23 cellular contexts compared by ENCODE assay signal in the genomic region with DNA sequence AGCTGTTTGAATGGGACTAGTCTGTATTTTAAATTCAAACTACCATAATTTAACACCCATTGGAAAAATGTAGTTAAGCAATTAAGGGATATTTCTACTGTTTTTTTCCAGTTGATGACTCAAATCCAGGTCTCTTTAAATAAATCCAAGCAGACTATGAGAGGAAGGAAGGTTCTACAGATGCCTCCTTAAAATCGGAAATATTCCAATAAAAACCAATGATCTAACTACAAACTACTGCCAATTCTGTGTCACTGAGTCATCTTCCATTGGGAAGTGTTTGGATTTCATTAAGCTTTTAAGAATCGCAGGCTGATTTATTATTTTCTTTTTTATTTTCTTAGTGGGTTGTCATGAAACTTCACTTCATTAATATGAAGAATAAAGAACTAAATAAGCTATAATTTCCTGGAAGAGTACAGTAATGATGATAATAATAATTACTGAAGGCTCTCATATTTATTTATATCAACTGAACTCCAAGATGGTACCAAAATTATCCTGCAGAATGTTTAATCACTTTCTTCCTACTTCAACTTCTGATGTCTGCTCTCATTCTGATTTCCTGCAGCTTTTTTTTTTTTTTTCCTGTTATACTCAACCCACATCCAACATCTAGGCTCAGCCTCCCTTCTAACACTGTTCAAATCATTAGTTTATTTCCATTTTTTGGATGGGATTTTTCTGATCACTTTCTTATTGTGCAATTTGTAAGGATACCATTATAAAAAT.
A peak's percentile ranks its signal among the peaks of the same experiment; 100 is the strongest.
DNase-seq lines count a peak whose midpoint lies in the region; ATAC-seq and TF ChIP-seq lines count a peak whose summit lies in the region.
"Had no signal": no experiment of that assay in that cellular context is flagged by ENCODE, and none has a peak within 500 bp of the region (broad histone marks: within the 10 kb centered on the region; RNA-seq: fewer than 3 reads in every experiment).

No MANE protein-coding gene starts in this region.

- TF ChIP-seq POLR2A in breast epithelium (IDR thresholded peaks at IDR 0.05) = no peak
- TF ChIP-seq POLR2A in heart left ventricle (IDR thresholded peaks at IDR 0.05) = no peak

- ATAC-seq in heart left ventricle (peak in 3 of 4 donors; percentile 59 to 90 (median 87)), aorta (ENCODE audit: low FRiP score) (peak; percentile 68), HG03521 (IDR thresholded peaks at IDR 0.05; ENCODE audit: unreplicated experiment) (no peak)
- ATAC-seq: activated CD8-positive, alpha-beta T cell treated with anti-CD3 and anti-CD28 coated beads for 36 hours; GM23338; T-helper 17 cell had no signal

- no peaks in the 10 kb centered on the region for H3K4me1 ChIP-seq in breast epithelium
- peaks cover 0 to 18% (median 0%) of the 10 kb centered on the region in 12 donors for H3K4me1 ChIP-seq in heart left ventricle
- H3K4me1 ChIP-seq in aorta (ENCODE audit: control insufficient read depth in 1 of 2, insufficient read depth in 2 of 2, low read length in 2 of 2) = peaks cover 0 to 6% of the 10 kb centered on the region in 2 donors
- H3K4me1 ChIP-seq: prostate gland had no signal

- H3K27me3 Mint-ChIP-seq in MCF 10A (ENCODE audit: insufficient read depth, unreplicated experiment) = no peaks in the 10 kb centered on the region
- H3K27me3 Mint-ChIP-seq: activated T-cell treated with anti-CD3 and anti-CD28 coated beads, Interleukin-2, amount 50 U/mL, for 24 hours; T-helper 17 cell had no signal

- H3K36me3 Mint-ChIP-seq in MCF 10A (ENCODE audit: insufficient read depth, unreplicated experiment) = no peaks in the 10 kb centered on the region
- H3K36me3 Mint-ChIP-seq: CD14-positive monocyte had no signal

- 42 to 59% (median 51%) methylated on average over 2 of the region's 2 CpGs for WGBS in heart left ventricle, 4 donors
- 2 to 3% methylated on average over 2 of the region's 2 CpGs for WGBS in aorta, 2 donors

- TF ChIP-seq CTCF in MCF 10A (IDR thresholded peaks at IDR 0.05; ENCODE audit: unreplicated experiment) = no peak
- TF ChIP-seq CTCF in breast epithelium (IDR thresholded peaks at IDR 0.05) = no peak
- no peak for TF ChIP-seq CTCF in astrocyte of the spinal cord (IDR thresholded peaks at IDR 0.05; ENCODE audit: low read depth, low read length)
- no peak for TF ChIP-seq CTCF in heart left ventricle (IDR thresholded peaks at IDR 0.05)

- in situ Hi-C loops in astrocyte of the spinal cord (cut with HindIII; ENCODE audit: low sequenced_read_pairs) = no loop called here

- CTCF ChIA-PET in MCF 10A (lab: Yijun Ruan, JAX) = interaction anchor here (0.7 kb wide), 1 partner anchor 299 kb away, joined by 4 read pairs; no protein-coding TSS in a partner anchor

- no peak overlapping the region for H3K4me3 ChIP-seq in breast epithelium
- H3K4me3 ChIP-seq in astrocyte of the spinal cord (ENCODE audit: low read depth, low read length) = no peak overlapping the region
- H3K4me3 ChIP-seq in heart left ventricle = no peak overlapping the region
- no peak overlapping the region for H3K4me3 ChIP-seq in aorta (ENCODE audit: low read length in 2 of 2)
- H3K4me3 ChIP-seq: dorsolateral prefrontal cortex, GM23338, hepatocyte, prostate gland had no signal

- no peak overlapping the region for H3K27ac Mint-ChIP-seq in MCF 10A (ENCODE audit: low read depth, unreplicated experiment)
- H3K27ac Mint-ChIP-seq: activated CD8-positive, alpha-beta T cell treated with anti-CD3 and anti-CD28 coated beads for 36 hours; activated T-cell treated with anti-CD3 and anti-CD28 coated beads, Interleukin-2, amount 50 U/mL, for 24 hours; CD14-positive monocyte; GM23338; nephron progenitor cell; T-helper 17 cell had no signal

- intact Hi-C loops in MCF 10A (cut with micrococcal nuclease) (no loop called here), breast epithelium (cut with DNase I; ENCODE audit: low total_unique reads) (no loop called here), heart left ventricle (cut with DNase I) (loop anchor here in 1 of 10 donors (10.0 kb wide), 1 partner anchor 167 kb away; a partner anchor contains a TSS), aorta (cut with DNase I) (loop anchor here in 1 of 2 donors (5.0 to 10.0 kb wide), 2 partner anchors 70 to 93 kb away; no protein-coding TSS in a partner anchor)

- H3K27ac ChIP-seq in breast epithelium = no peak overlapping the region
- H3K27ac ChIP-seq in heart left ventricle = peak overlapping the region in 7 of 12 donors; percentile 21 to 61 (median 44)
- no peak overlapping the region for H3K27ac ChIP-seq in aorta (ENCODE audit: low read depth in 1 of 2, low read length in 2 of 2)
- H3K27ac ChIP-seq: 22Rv1, brain microvascular endothelial cell, dorsolateral prefrontal cortex, hepatocyte, prostate gland, WERI-Rb-1 had no signal

- no peaks in the 10 kb centered on the region for H3K9me3 Mint-ChIP-seq in MCF 10A (ENCODE audit: unreplicated experiment)
- H3K9me3 Mint-ChIP-seq: activated CD8-positive, alpha-beta T cell treated with anti-CD3 and anti-CD28 coated beads for 36 hours; activated T-cell treated with anti-CD3 and anti-CD28 coated beads, Interleukin-2, amount 50 U/mL, for 24 hours; GM23338; nephron progenitor cell had no signal

- H3K36me3 ChIP-seq in breast epithelium (no peaks in the 10 kb centered on the region), heart left ventricle (no peaks in the 10 kb centered on the region), aorta (ENCODE audit: control insufficient read depth in 1 of 2, insufficient read depth in 2 of 2, low read length in 1 of 2) (no peaks in the 10 kb centered on the region)
- H3K36me3 ChIP-seq: brain microvascular endothelial cell, prostate gland, WERI-Rb-1 had no signal

- DNase-seq in MCF 10A (ENCODE audit: unreplicated experiment) (peak; percentile 43), breast epithelium (ENCODE audit: low spot score in 2 of 2) (no peak), astrocyte of the spinal cord (ENCODE audit: low read depth, low spot score) (peak; percentile 83), heart left ventricle (no peak), aorta (no peak), activated gamma-delta T cell treated with Interleukin-2 at 50 U/mL for 16 hours (no peak), GOT3 (lab: John Stamatoyannopoulos, UW) (no peak)
- DNase-seq: activated CD8-positive, alpha-beta T cell treated with anti-CD3 and anti-CD28 coated beads for 36 hours; activated naive CD4-positive, alpha-beta T cell treated with anti-CD3 and anti-CD28 coated beads, Interleukin-2, amount 50 U/mL, for 16 hours; activated T-cell treated with anti-CD3 and anti-CD28 coated beads, Interleukin-2, amount 50 U/mL, for 24 hours; brain microvascular endothelial cell; dorsolateral prefrontal cortex; NCI-H2029 treated with DMSO at 0.1 percent for 48 hours; NCI-H526; nephron progenitor cell; T-helper 17 cell; WERI-Rb-1 had no signal

- H3K9me3 ChIP-seq in breast epithelium (no peaks in the 10 kb centered on the region), heart left ventricle (no peaks in the 10 kb centered on the region), aorta (ENCODE audit: control insufficient read depth, low read length) (no peaks in the 10 kb centered on the region)
- H3K9me3 ChIP-seq: prostate gland had no signal

- H3K27me3 ChIP-seq in breast epithelium (no peaks in the 10 kb centered on the region), heart left ventricle (no peaks in the 10 kb centered on the region), aorta (ENCODE audit: control insufficient read depth in 1 of 2, insufficient read depth in 2 of 2, low read length in 1 of 2) (no peaks in the 10 kb centered on the region)
- H3K27me3 ChIP-seq: brain microvascular endothelial cell, dorsolateral prefrontal cortex, hepatocyte had no signal

- peaks cover 16% of the 10 kb centered on the region for H3K4me1 Mint-ChIP-seq in MCF 10A (ENCODE audit: insufficient read depth, unreplicated experiment)
- H3K4me1 Mint-ChIP-seq: GM23338, T-helper 17 cell had no signal

- H3K4me3 Mint-ChIP-seq in MCF 10A (ENCODE audit: unreplicated experiment) = no peak overlapping the region
- H3K4me3 Mint-ChIP-seq: activated CD8-positive, alpha-beta T cell treated with anti-CD3 and anti-CD28 coated beads for 36 hours; activated T-cell treated with anti-CD3 and anti-CD28 coated beads, Interleukin-2, amount 50 U/mL, for 24 hours; CD14-positive monocyte; GM23338; nephron progenitor cell; T-helper 17 cell had no signal

- BruUV-seq in MCF 10A (replicated peaks; lab: Mats Ljungman, UMichigan) = no TSS peak

- POLR2A ChIA-PET in MCF 10A (lab: Yijun Ruan, JAX) = no interaction called here

Comparison
In these comparisons a context has a peak if more than half of its experiments do, and no peak if none do; other contexts are left out.
1. DNase-seq: peak in MCF 10A (single experiment) and astrocyte of the spinal cord (single experiment); none in breast epithelium (0 of 2), heart left ventricle (0 of 5), aorta (0 of 2), activated gamma-delta T cell treated with Interleukin-2 at 50 U/mL for 16 hours (single experiment) and GOT3 (single experiment).
2. H3K27ac ChIP-seq: peak in heart left ventricle (7 of 12); none in breast epithelium (0 of 2) and aorta (0 of 2).